Comparison of ENCODE assay signal across 30 cellular contexts in the genomic region with DNA sequence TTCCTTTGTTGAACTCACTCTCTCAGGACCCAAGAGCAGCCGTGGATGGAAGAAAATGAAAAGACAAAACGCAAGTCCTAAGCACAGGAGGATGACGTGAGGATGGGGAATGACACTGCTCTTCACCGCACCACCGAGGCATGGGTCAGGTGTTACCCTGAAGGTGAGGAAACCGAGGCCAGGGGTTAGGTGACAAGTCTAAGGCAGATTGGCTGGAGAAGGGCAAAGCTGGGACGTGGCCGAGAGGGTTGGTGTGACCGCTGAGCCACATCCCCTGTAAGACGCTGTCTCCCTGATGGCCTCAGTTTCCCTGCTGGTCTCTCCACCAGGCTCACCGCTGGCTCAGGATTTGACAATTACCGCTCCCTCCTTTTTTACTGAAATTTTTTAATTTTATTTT.
"Had no signal": no experiment of that assay in that cellular context is flagged by ENCODE, and none has a peak within 500 bp of the region (broad histone marks: within the 10 kb centered on the region; RNA-seq: fewer than 3 reads in every experiment).

No MANE protein-coding gene starts in this region.

- H3K27ac Mint-ChIP-seq: activated CD4-positive, alpha-beta memory T cell treated with anti-CD3 and anti-CD28 coated beads for 36 hours; activated CD4-positive, alpha-beta T cell treated with anti-CD3 and anti-CD28 coated beads for 36 hours; activated CD4-positive, alpha-beta T cell treated with anti-CD3 and anti-CD28 coated beads, Interleukin-2, amount 10 ng/mL, durations not matched to agents 24 days and 14 days; activated CD8-positive, alpha-beta memory T cell treated with anti-CD3 and anti-CD28 coated beads, Interleukin-2, amount 10 ng/mL, durations not matched to agents 7 days and 5 days; activated CD8-positive, alpha-beta T cell treated with anti-CD3 and anti-CD28 coated beads, Interleukin-2, amount 10 ng/mL, durations not matched to agents 7 days and 5 days; activated naive CD4-positive, alpha-beta T cell treated with anti-CD3 and anti-CD28 coated beads for 36 hours; activated naive CD4-positive, alpha-beta T cell treated with anti-CD3 and anti-CD28 coated beads, Interleukin-2, amount 50 U/mL, for 72 hours; activated naive CD8-positive, alpha-beta T cell treated with anti-CD3 and anti-CD28 coated beads, Interleukin-2, amount 10 ng/mL, durations not matched to agents 7 days and 5 days; activated T-helper 1 cell treated with anti-CD3 and anti-CD28 coated beads, Interleukin-12 subunit alpha, Interleukin-12 subunit beta, Interleukin-2, Interleukin-4 antibody, amounts not matched to agents 30 ng/mL and 10 ng/mL and 1 ng/mL, durations not matched to agents 14 hours and 24 hours and 36 hours; activated T-helper 2 cell treated with anti-CD3 and anti-CD28 coated beads, Interferon-gamma antibody, Interleukin-2, Interleukin-4, amounts not matched to agents 10 μg/mL and 5 μg/mL and 100 μg/mL, durations not matched to agents 14 hours and 24 hours and 36 hours; brain; dendritic cell treated with granulocyte-macrophage colony-stimulating factor and Interleukin-4, amounts not matched to agents 40 ng/mL and 50 ng/mL, for 4 days; endodermal cell had no signal

- H3K4me3 Mint-ChIP-seq: activated CD4-positive, alpha-beta memory T cell treated with anti-CD3 and anti-CD28 coated beads for 36 hours; activated CD4-positive, alpha-beta T cell treated with anti-CD3 and anti-CD28 coated beads for 36 hours; activated CD4-positive, alpha-beta T cell treated with anti-CD3 and anti-CD28 coated beads, Interleukin-2, amount 10 ng/mL, durations not matched to agents 24 days and 14 days; activated CD8-positive, alpha-beta memory T cell treated with anti-CD3 and anti-CD28 coated beads, Interleukin-2, amount 10 ng/mL, durations not matched to agents 7 days and 5 days; activated CD8-positive, alpha-beta T cell treated with anti-CD3 and anti-CD28 coated beads, Interleukin-2, amount 10 ng/mL, durations not matched to agents 7 days and 5 days; activated naive CD4-positive, alpha-beta T cell treated with anti-CD3 and anti-CD28 coated beads for 36 hours; activated naive CD8-positive, alpha-beta T cell treated with anti-CD3 and anti-CD28 coated beads, Interleukin-2, amount 10 ng/mL, durations not matched to agents 7 days and 5 days; activated T-helper 1 cell treated with anti-CD3 and anti-CD28 coated beads, Interleukin-12 subunit alpha, Interleukin-12 subunit beta, Interleukin-2, Interleukin-4 antibody, amounts not matched to agents 30 ng/mL and 10 ng/mL and 1 ng/mL, durations not matched to agents 14 hours and 24 hours and 36 hours; brain; dendritic cell treated with granulocyte-macrophage colony-stimulating factor and Interleukin-4, amounts not matched to agents 40 ng/mL and 50 ng/mL, for 4 days; endodermal cell had no signal

- H3K36me3 Mint-ChIP-seq: activated CD4-positive, alpha-beta memory T cell treated with anti-CD3 and anti-CD28 coated beads for 36 hours; activated CD8-positive, alpha-beta memory T cell treated with anti-CD3 and anti-CD28 coated beads, Interleukin-2, amount 10 ng/mL, durations not matched to agents 7 days and 5 days; activated naive CD4-positive, alpha-beta T cell treated with anti-CD3 and anti-CD28 coated beads, Interleukin-2, amount 50 U/mL, for 72 hours; activated naive CD8-positive, alpha-beta T cell treated with anti-CD3 and anti-CD28 coated beads, Interleukin-2, amount 10 ng/mL, durations not matched to agents 7 days and 5 days; brain had no signal

- ATAC-seq: activated CD4-positive, alpha-beta T cell treated with anti-CD3 and anti-CD28 coated beads for 36 hours; activated CD8-positive, alpha-beta memory T cell treated with anti-CD3 and anti-CD28 coated beads, Interleukin-2, amount 10 ng/mL, durations not matched to agents 7 days and 5 days; activated CD8-positive, alpha-beta T cell treated with anti-CD3 and anti-CD28 coated beads, Interleukin-2, amount 10 ng/mL, durations not matched to agents 7 days and 5 days; activated naive CD4-positive, alpha-beta T cell treated with anti-CD3 and anti-CD28 coated beads, Interleukin-2, amount 50 U/mL, for 72 hours; esophagus mucosa had no signal

- H3K36me3 ChIP-seq: ascending aorta, breast epithelium, cardiac muscle cell had no signal

- H3K27ac ChIP-seq: ascending aorta, breast epithelium, cardiac muscle cell, coronary artery, dorsolateral prefrontal cortex had no signal

- H3K9me3 Mint-ChIP-seq: activated CD4-positive, alpha-beta memory T cell treated with anti-CD3 and anti-CD28 coated beads for 36 hours; activated CD4-positive, alpha-beta T cell treated with anti-CD3 and anti-CD28 coated beads, Interleukin-2, amount 10 ng/mL, durations not matched to agents 24 days and 14 days; activated naive CD4-positive, alpha-beta T cell treated with anti-CD3 and anti-CD28 coated beads for 36 hours; activated naive CD4-positive, alpha-beta T cell treated with anti-CD3 and anti-CD28 coated beads, Interleukin-2, amount 50 U/mL, for 72 hours; activated naive CD8-positive, alpha-beta T cell treated with anti-CD3 and anti-CD28 coated beads, Interleukin-2, amount 10 ng/mL, durations not matched to agents 7 days and 5 days; activated T-helper 1 cell treated with anti-CD3 and anti-CD28 coated beads, Interleukin-12 subunit alpha, Interleukin-12 subunit beta, Interleukin-2, Interleukin-4 antibody, amounts not matched to agents 30 ng/mL and 10 ng/mL and 1 ng/mL, durations not matched to agents 14 hours and 24 hours and 36 hours; activated T-helper 2 cell treated with anti-CD3 and anti-CD28 coated beads, Interferon-gamma antibody, Interleukin-2, Interleukin-4, amounts not matched to agents 10 μg/mL and 5 μg/mL and 100 μg/mL, durations not matched to agents 14 hours and 24 hours and 36 hours; dendritic cell treated with granulocyte-macrophage colony-stimulating factor and Interleukin-4, amounts not matched to agents 40 ng/mL and 50 ng/mL, for 4 days; endodermal cell had no signal

- H3K4me3 ChIP-seq: ascending aorta, breast epithelium, cardiac muscle cell, coronary artery, dorsolateral prefrontal cortex had no signal

- H3K4me1 ChIP-seq: ascending aorta, breast epithelium had no signal

- H3K27me3 ChIP-seq: ascending aorta, breast epithelium, cardiac muscle cell, dorsolateral prefrontal cortex had no signal

- H3K4me1 Mint-ChIP-seq: activated CD4-positive, alpha-beta T cell treated with anti-CD3 and anti-CD28 coated beads for 36 hours; activated CD4-positive, alpha-beta T cell treated with anti-CD3 and anti-CD28 coated beads, Interleukin-2, amount 10 ng/mL, durations not matched to agents 24 days and 14 days had no signal

- H3K9me3 ChIP-seq: ascending aorta, breast epithelium had no signal

- H3K27me3 Mint-ChIP-seq: activated CD4-positive, alpha-beta T cell treated with anti-CD3 and anti-CD28 coated beads, Interleukin-2, amount 10 ng/mL, durations not matched to agents 24 days and 14 days; activated CD8-positive, alpha-beta memory T cell treated with anti-CD3 and anti-CD28 coated beads, Interleukin-2, amount 10 ng/mL, durations not matched to agents 7 days and 5 days; brain; dendritic cell treated with granulocyte-macrophage colony-stimulating factor and Interleukin-4, amounts not matched to agents 40 ng/mL and 50 ng/mL, for 4 days had no signal

- DNase-seq: activated CD4-positive, alpha-beta memory T cell treated with anti-CD3 and anti-CD28 coated beads for 36 hours; activated CD4-positive, alpha-beta T cell treated with anti-CD3 and anti-CD28 coated beads for 36 hours; activated CD4-positive, alpha-beta T cell treated with anti-CD3 and anti-CD28 coated beads, Interleukin-2, amount 10 ng/mL, durations not matched to agents 24 days and 14 days; activated CD4-positive, CD25-positive, alpha-beta regulatory T cell; activated CD4-positive, CD25-positive, alpha-beta regulatory T cell treated with anti-CD3 and anti-CD28 coated beads, Interleukin-2, amount 50 U/mL, for 72 hours; activated CD8-positive, alpha-beta memory T cell treated with anti-CD3 and anti-CD28 coated beads, Interleukin-2, amount 10 ng/mL, durations not matched to agents 7 days and 5 days; activated CD8-positive, alpha-beta memory T cell treated with anti-CD3 and anti-CD28 coated beads, Interleukin-2, amount 50 U/mL, for 4 hours; activated CD8-positive, alpha-beta T cell treated with anti-CD3 and anti-CD28 coated beads, Interleukin-2, amount 10 ng/mL, durations not matched to agents 7 days and 5 days; activated effector memory CD4-positive, alpha-beta T cell treated with anti-CD3 and anti-CD28 coated beads, Interleukin-2, amount 50 U/mL, for 16 hours; activated naive CD4-positive, alpha-beta T cell treated with anti-CD3 and anti-CD28 coated beads for 36 hours; activated naive CD8-positive, alpha-beta T cell treated with anti-CD3 and anti-CD28 coated beads, Interleukin-2, amount 10 ng/mL, durations not matched to agents 7 days and 5 days; activated T-cell treated with anti-CD3 and anti-CD28 coated beads, Interleukin-2, amount 50 U/mL, for 1 hour; activated T-cell treated with anti-CD3 and anti-CD28 coated beads, Interleukin-2, amount 50 U/mL, for 48 hours; central memory CD4-positive, alpha-beta T cell; cerebellar nuclear complex; dorsolateral prefrontal cortex; effector memory CD4-positive, alpha-beta T cell; endodermal cell; foreskin fibroblast; T-helper 2 cell had no signal
